Comparison of ENCODE assay signal across 22 cellular contexts in genomic region chr11:119912214-119912613, GRCh38.
DNase-seq lines count a peak whose midpoint lies in the region; ATAC-seq, FAIRE-seq and TF ChIP-seq lines count a peak whose summit lies in the region.
"Had no signal": no experiment of that assay in that cellular context is flagged by ENCODE, and none has a peak within 500 bp of the region (broad histone marks: within the 10 kb centered on the region; RNA-seq: fewer than 3 reads in every experiment).

No MANE protein-coding gene starts in this region.

- no peak for TF ChIP-seq CTCF in D721Med (IDR thresholded peaks at IDR 0.05; ENCODE audit: insufficient read depth, missing control alignments)

- FAIRE-seq in D721Med (lab: Jason Lieb, UNC) = no peak
- FAIRE-seq: A204.1, bronchial epithelial cell, GM12891, keratinocyte had no signal

- DNase-seq in Ammon's horn (ENCODE audit: low spot score) (peak; percentile 72), NCI-H128 (lab: John Stamatoyannopoulos, UW; ENCODE audit: unreplicated experiment) (peak; percentile 41), NCI-H2227 (lab: John Stamatoyannopoulos, UW; ENCODE audit: unreplicated experiment) (peak; percentile 15), SHP77 (lab: John Stamatoyannopoulos, UW) (peak; percentile 48 to 62), HuH-7 (ENCODE audit: low spot score) (no peak), D721Med (ENCODE audit: insufficient read length, low spot score) (no peak), NCI-H1930 (lab: John Stamatoyannopoulos, UW) (no peak)
- DNase-seq in stimulated activated naive CD8-positive, alpha-beta T cell treated with anti-CD3 and anti-CD28 coated beads, Interleukin-15, Interleukin-2, amounts not matched to agents 100 U/mL and 50 U/mL, for 24 hours = no peak
- DNase-seq: activated effector memory CD4-positive, alpha-beta T cell treated with anti-CD3 and anti-CD28 coated beads, Interleukin-2, amount 50 U/mL, for 16 hours; C1 segment of cervical spinal cord; dermis blood vessel endothelial cell; foreskin keratinocyte; H7; NCI-H2081 treated with DMSO at 0.1 percent for 48 hours; OCI-M1; SIG-M5; T-cell; upper lobe of left lung had no signal

- no peak for ATAC-seq in stimulated activated naive CD8-positive, alpha-beta T cell treated with anti-CD3 and anti-CD28 coated beads, Interleukin-15, Interleukin-2, amounts not matched to agents 100 U/mL and 50 U/mL, for 24 hours
- ATAC-seq: foreskin keratinocyte, T-cell had no signal

Comparison
In these comparisons a context has a peak if more than half of its experiments do, and no peak if none do; other contexts are left out.
1. DNase-seq: peak in Ammon's horn (single experiment), NCI-H128 (single experiment), NCI-H2227 (single experiment) and SHP77 (2 of 2); none in HuH-7 (single experiment), D721Med (single experiment), NCI-H1930 (0 of 2) and stimulated activated naive CD8-positive, alpha-beta T cell treated with anti-CD3 and anti-CD28 coated beads, Interleukin-15, Interleukin-2, amounts not matched to agents 100 U/mL and 50 U/mL, for 24 hours (single experiment).